Comparison of ENCODE assay signal across 14 cellular contexts in genomic region chr2:167134381-167135072, GRCh38.
DNase-seq lines count a peak whose midpoint lies in the region; ATAC-seq and TF ChIP-seq lines count a peak whose summit lies in the region.
"Had no signal": no experiment of that assay in that cellular context is flagged by ENCODE, and none has a peak within 500 bp of the region (broad histone marks: within the 10 kb centered on the region; RNA-seq: fewer than 3 reads in every experiment).

No MANE protein-coding gene starts in this region.

- peak overlapping the region; percentile 42 for H3K27ac ChIP-seq in SJSA1
- H3K27ac ChIP-seq: neural progenitor cell, suprapubic skin had no signal

- H3K27me3 ChIP-seq in SJSA1 (replicated peaks): no peaks in the 10 kb centered on the region
- H3K27me3 ChIP-seq: neural progenitor cell, suprapubic skin had no signal

- no peaks in the 10 kb centered on the region for H3K36me3 ChIP-seq in SJSA1
- H3K36me3 ChIP-seq: neural progenitor cell, suprapubic skin had no signal

- TF ChIP-seq CTCF in AG09309 (IDR thresholded peaks at IDR 0.05; ENCODE audit: control insufficient read depth, insufficient read depth, low read depth, low read length, missing control alignments) (no peak), fibroblast of the aortic adventitia (IDR thresholded peaks at IDR 0.05; ENCODE audit: insufficient read depth, low read length) (no peak)

- peaks cover 17% of the 10 kb centered on the region for H3K4me1 ChIP-seq in SJSA1 (replicated peaks)
- H3K4me1 ChIP-seq: suprapubic skin had no signal

- no peaks in the 10 kb centered on the region for H3K9me3 ChIP-seq in SJSA1 (replicated peaks)
- H3K9me3 ChIP-seq: suprapubic skin had no signal

- ATAC-seq in GM21528 (IDR thresholded peaks at IDR 0.05; ENCODE audit: low FRiP score, unreplicated experiment) (no peak), left colon (no peak), GM21515 (IDR thresholded peaks at IDR 0.05; ENCODE audit: unreplicated experiment) (no peak)

- intact Hi-C loops in left colon (cut with DNase I, micrococcal nuclease): no loop called here

- H3K4me3 ChIP-seq in AG09309 (ENCODE audit: control insufficient read depth, low read depth, low read length) (no peak overlapping the region), SJSA1 (no peak overlapping the region), fibroblast of the aortic adventitia (ENCODE audit: low read depth, low read length) (no peak overlapping the region)
- H3K4me3 ChIP-seq: neural progenitor cell, suprapubic skin had no signal

- DNase-seq in AG09309 (ENCODE audit: low read depth) (peak; percentile 10), HT1080 (ENCODE audit: low read depth) (peak; percentile 86), SJSA1 (ENCODE audit: low read depth in 1 of 2, low spot score in 2 of 2) (peak; percentile 47 to 57), fibroblast of the aortic adventitia (ENCODE audit: low read depth) (peak; percentile 63), left colon (no peak), DMS79 treated with DMSO at 0.1 percent for 48 hours (lab: John Stamatoyannopoulos, UW) (no peak)
- DNase-seq: activated CD4-positive, CD25-positive, alpha-beta regulatory T cell treated with anti-CD3 and anti-CD28 coated beads, Interleukin-2, amount 50 U/mL, for 72 hours; activated naive CD4-positive, alpha-beta T cell treated with Interleukin-2 at 50 U/mL for 16 hours; CD4-positive, alpha-beta memory T cell; stimulated activated CD4-positive, alpha-beta T cell treated with anti-CD3 and anti-CD28 coated beads, Interleukin-4, amount 100 ng/mL, for 24 hours had no signal

Comparison
In these comparisons a context has a peak if more than half of its experiments do, and no peak if none do; other contexts are left out.
1. DNase-seq: peak in AG09309 (single experiment), HT1080 (single experiment), SJSA1 (2 of 2) and fibroblast of the aortic adventitia (single experiment); none in left colon (0 of 2) and DMS79 treated with DMSO at 0.1 percent for 48 hours (single experiment).